Comparison of ENCODE assay signal across 7 cellular contexts in the genomic region with DNA sequence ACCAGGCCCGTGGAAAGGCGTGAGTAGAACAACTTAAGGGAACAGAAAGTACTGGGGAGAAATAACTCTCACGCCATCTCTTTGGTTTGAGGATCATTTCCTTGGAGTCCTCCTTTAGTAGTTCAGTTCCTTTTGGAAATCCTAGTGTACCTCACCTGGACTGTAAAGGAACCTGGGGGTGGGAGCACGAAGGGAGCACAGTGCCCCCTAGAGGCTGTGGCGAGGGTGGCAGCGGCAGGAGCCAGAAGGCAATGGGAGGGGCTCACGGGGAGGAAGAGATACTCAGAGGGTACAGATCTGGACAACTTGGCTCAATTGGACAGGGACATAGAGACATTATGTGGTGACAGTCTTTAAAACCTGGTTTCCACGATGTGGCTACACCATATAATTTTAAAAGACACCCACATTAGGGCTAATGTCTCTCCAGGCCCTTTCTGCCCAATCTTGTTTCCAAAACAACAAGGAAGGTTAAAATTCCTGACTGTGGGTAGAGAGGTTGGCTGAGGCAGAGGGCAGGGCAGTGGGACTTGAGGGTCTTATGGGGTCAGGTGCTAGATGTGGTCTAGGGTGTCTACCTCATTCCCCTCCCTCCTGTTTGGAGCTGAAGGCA.
DNase-seq lines count a peak whose midpoint lies in the region; ATAC-seq and TF ChIP-seq lines count a peak whose summit lies in the region.

No MANE protein-coding gene starts in this region.

- H3K27ac Mint-ChIP-seq in activated T-helper 1 cell treated with anti-CD3 and anti-CD28 coated beads, Interleukin-12 subunit alpha, Interleukin-12 subunit beta, Interleukin-2, Interleukin-4 antibody, amounts not matched to agents 30 ng/mL and 10 ng/mL and 1 ng/mL, durations not matched to agents 14 hours and 24 hours and 36 hours: no peak overlapping the region

- ATAC-seq in HG02798 (IDR thresholded peaks at IDR 0.05; ENCODE audit: poor library complexity, unreplicated experiment): peak; percentile 69
- peak; percentile 73 for ATAC-seq in Right ventricle myocardium superior (ENCODE audit: poor library complexity)
- no peak for ATAC-seq in HG02610 (IDR thresholded peaks at IDR 0.05; ENCODE audit: unreplicated experiment)

- no peaks in the 10 kb centered on the region for H3K9me3 ChIP-seq in NT2/D1 (ENCODE audit: insufficient read depth, low read length)

- no peaks in the 10 kb centered on the region for H3K27me3 ChIP-seq in NT2/D1 (ENCODE audit: insufficient read depth, insufficient read length)

- H3K4me3 Mint-ChIP-seq in activated T-helper 1 cell treated with anti-CD3 and anti-CD28 coated beads, Interleukin-12 subunit alpha, Interleukin-12 subunit beta, Interleukin-2, Interleukin-4 antibody, amounts not matched to agents 30 ng/mL and 10 ng/mL and 1 ng/mL, durations not matched to agents 14 hours and 24 hours and 36 hours: no peak overlapping the region

- peak; percentile 91 for TF ChIP-seq CTCF in GM12864 (IDR thresholded peaks at IDR 0.05; ENCODE audit: low read depth, low read length, missing control alignments)

- H3K9me3 Mint-ChIP-seq in activated T-helper 1 cell treated with anti-CD3 and anti-CD28 coated beads, Interleukin-12 subunit alpha, Interleukin-12 subunit beta, Interleukin-2, Interleukin-4 antibody, amounts not matched to agents 30 ng/mL and 10 ng/mL and 1 ng/mL, durations not matched to agents 14 hours and 24 hours and 36 hours: no peaks in the 10 kb centered on the region

- H3K4me3 ChIP-seq in GM12864 (ENCODE audit: low read depth, low read length): no peak overlapping the region
- H3K4me3 ChIP-seq in NT2/D1 (ENCODE audit: insufficient read length, low read depth): no peak overlapping the region

- peaks cover 2% of the 10 kb centered on the region for H3K27me3 Mint-ChIP-seq in activated T-helper 1 cell treated with anti-CD3 and anti-CD28 coated beads, Interleukin-12 subunit alpha, Interleukin-12 subunit beta, Interleukin-2, Interleukin-4 antibody, amounts not matched to agents 30 ng/mL and 10 ng/mL and 1 ng/mL, durations not matched to agents 14 hours and 24 hours and 36 hours (ENCODE audit: insufficient read depth)

- H3K4me1 ChIP-seq in NT2/D1 (ENCODE audit: insufficient read depth, insufficient read length): peaks cover 2% of the 10 kb centered on the region

- intact Hi-C loops in activated T-helper 1 cell treated with anti-CD3 and anti-CD28 coated beads, Interleukin-12 subunit alpha, Interleukin-12 subunit beta, Interleukin-2, Interleukin-4 antibody, amounts not matched to agents 30 ng/mL and 10 ng/mL and 1 ng/mL, durations not matched to agents 14 hours and 24 hours and 36 hours (cut with micrococcal nuclease): loop anchor here (1.0 to 2.0 kb wide), 3 partner anchors 229 to 333 kb away; no protein-coding TSS in a partner anchor
- intact Hi-C loops in Right ventricle myocardium superior (cut with DNase I): loop anchor here (10.0 kb wide), 1 partner anchor 231 kb away; no protein-coding TSS in a partner anchor

- DNase-seq in GM12864 (ENCODE audit: low read depth) (no peak), NT2/D1 (ENCODE audit: low read depth, low spot score) (peak; percentile 46), Right ventricle myocardium superior (peak; percentile 59)
- DNase-seq in activated T-helper 1 cell treated with anti-CD3 and anti-CD28 coated beads, Interleukin-12 subunit alpha, Interleukin-12 subunit beta, Interleukin-2, Interleukin-4 antibody, amounts not matched to agents 30 ng/mL and 10 ng/mL and 1 ng/mL, durations not matched to agents 14 hours and 24 hours and 36 hours (ENCODE audit: low spot score): peak; percentile 45
- DNase-seq in stimulated activated CD4-positive, alpha-beta T cell treated with anti-CD3 and anti-CD28 coated beads, Interleukin-12 subunit alpha, Interleukin-12 subunit beta, amount 100 ng/mL, for 24 hours (ENCODE audit: low read depth in 2 of 2): peak; percentile 21 to 61

- H3K36me3 Mint-ChIP-seq in activated T-helper 1 cell treated with anti-CD3 and anti-CD28 coated beads, Interleukin-12 subunit alpha, Interleukin-12 subunit beta, Interleukin-2, Interleukin-4 antibody, amounts not matched to agents 30 ng/mL and 10 ng/mL and 1 ng/mL, durations not matched to agents 14 hours and 24 hours and 36 hours (ENCODE audit: low read depth): no peaks in the 10 kb centered on the region

- no peaks in the 10 kb centered on the region for H3K4me1 Mint-ChIP-seq in activated T-helper 1 cell treated with anti-CD3 and anti-CD28 coated beads, Interleukin-12 subunit alpha, Interleukin-12 subunit beta, Interleukin-2, Interleukin-4 antibody, amounts not matched to agents 30 ng/mL and 10 ng/mL and 1 ng/mL, durations not matched to agents 14 hours and 24 hours and 36 hours (ENCODE audit: low read depth)

- H3K9ac ChIP-seq in NT2/D1 (ENCODE audit: insufficient read length, low read depth): no peak overlapping the region

- H3K36me3 ChIP-seq in NT2/D1 (ENCODE audit: insufficient read depth, insufficient read length, low read length): no peaks in the 10 kb centered on the region
